27 cellular contexts compared by ENCODE assay signal in genomic region chr5:143443330-143443729, GRCh38.
"Had no signal": no experiment of that assay in that cellular context is flagged by ENCODE, and none has a peak within 500 bp of the region (broad histone marks: within the 10 kb centered on the region; RNA-seq: fewer than 3 reads in every experiment).

No MANE protein-coding gene starts in this region.

- H3K36me3 ChIP-seq: cardiac muscle cell had no signal

- H3K4me3 ChIP-seq: cardiac muscle cell, SK-N-MC had no signal

- FAIRE-seq: astrocyte, TTC549 had no signal

- DNase-seq: activated CD4-positive, alpha-beta T cell treated with anti-CD3 and anti-CD28 coated beads for 48 hours; activated CD4-positive, alpha-beta T cell treated with anti-CD3 and anti-CD28 coated beads, Interleukin-2, amount 50 U/mL, for 4 hours; activated CD4-positive, CD25-positive, alpha-beta regulatory T cell; activated CD8-positive, alpha-beta memory T cell treated with anti-CD3 and anti-CD28 coated beads for 24 hours; activated effector memory CD4-positive, alpha-beta T cell treated with anti-CD3 and anti-CD28 coated beads, Interleukin-2, amount 50 U/mL, for 16 hours; activated naive CD4-positive, alpha-beta T cell treated with Interleukin-2 at 50 U/mL for 16 hours; activated naive CD8-positive, alpha-beta T cell treated with anti-CD3 and anti-CD28 coated beads, Interleukin-2, amount 50 U/mL, for 24 hours; activated T-cell treated with anti-CD3 and anti-CD28 coated beads, Interleukin-2, amount 50 U/mL, for 4 hours; amniotic stem cell; Kasumi-1; NCI-H1048; NCI-H1417; NCI-H1930; NCI-H2171; NCI-H226; NCI-H526 treated with DMSO at 0.1 percent for 48 hours; NCI-H82; NK-92 treated with Interleukin-12 subunit alpha and Interleukin-12 subunit beta, amount 100 ng/mL, for 24 hours; RPMI8226; T-cell; T-helper 2 cell; T1000 had no signal

- H3K27me3 ChIP-seq: cardiac muscle cell had no signal

- H3K27ac ChIP-seq: cardiac muscle cell, SK-N-MC had no signal

- ATAC-seq: activated naive CD8-positive, alpha-beta T cell treated with anti-CD3 and anti-CD28 coated beads, Interleukin-2, amount 50 U/mL, for 24 hours; activated T-cell treated with anti-CD3 and anti-CD28 coated beads, Interleukin-2, amount 50 U/mL, for 4 hours; Right ventricle myocardium inferior; T-cell had no signal
